1 cellular context compared by ENCODE assay signal in the genomic region with DNA sequence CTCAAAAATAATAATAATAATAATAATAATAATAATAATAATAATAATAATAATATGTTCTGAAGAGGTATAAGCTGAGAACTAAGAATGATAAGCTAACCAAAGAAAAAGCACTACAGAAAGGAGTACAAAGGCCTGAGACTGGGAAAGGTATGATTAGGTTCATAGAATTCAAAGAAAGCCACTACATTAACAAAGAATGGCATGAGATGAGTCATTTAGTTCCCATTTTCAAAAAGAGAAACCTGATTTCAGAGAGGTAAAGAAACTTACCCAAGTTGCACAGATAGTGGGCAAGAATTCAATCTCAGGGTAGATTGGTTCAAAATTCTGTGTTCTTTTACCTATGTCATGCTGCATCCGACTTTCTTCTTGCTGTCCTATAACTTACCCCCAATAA.
TF ChIP-seq lines count a peak whose summit lies in the region.

No MANE protein-coding gene starts in this region.

TF ChIP-seq in WTC11, 78 proteins besides CTCF, POLR2A, EP300 and RAD21 (continued from another document):
- TF ChIP-seq, protein P1, sequence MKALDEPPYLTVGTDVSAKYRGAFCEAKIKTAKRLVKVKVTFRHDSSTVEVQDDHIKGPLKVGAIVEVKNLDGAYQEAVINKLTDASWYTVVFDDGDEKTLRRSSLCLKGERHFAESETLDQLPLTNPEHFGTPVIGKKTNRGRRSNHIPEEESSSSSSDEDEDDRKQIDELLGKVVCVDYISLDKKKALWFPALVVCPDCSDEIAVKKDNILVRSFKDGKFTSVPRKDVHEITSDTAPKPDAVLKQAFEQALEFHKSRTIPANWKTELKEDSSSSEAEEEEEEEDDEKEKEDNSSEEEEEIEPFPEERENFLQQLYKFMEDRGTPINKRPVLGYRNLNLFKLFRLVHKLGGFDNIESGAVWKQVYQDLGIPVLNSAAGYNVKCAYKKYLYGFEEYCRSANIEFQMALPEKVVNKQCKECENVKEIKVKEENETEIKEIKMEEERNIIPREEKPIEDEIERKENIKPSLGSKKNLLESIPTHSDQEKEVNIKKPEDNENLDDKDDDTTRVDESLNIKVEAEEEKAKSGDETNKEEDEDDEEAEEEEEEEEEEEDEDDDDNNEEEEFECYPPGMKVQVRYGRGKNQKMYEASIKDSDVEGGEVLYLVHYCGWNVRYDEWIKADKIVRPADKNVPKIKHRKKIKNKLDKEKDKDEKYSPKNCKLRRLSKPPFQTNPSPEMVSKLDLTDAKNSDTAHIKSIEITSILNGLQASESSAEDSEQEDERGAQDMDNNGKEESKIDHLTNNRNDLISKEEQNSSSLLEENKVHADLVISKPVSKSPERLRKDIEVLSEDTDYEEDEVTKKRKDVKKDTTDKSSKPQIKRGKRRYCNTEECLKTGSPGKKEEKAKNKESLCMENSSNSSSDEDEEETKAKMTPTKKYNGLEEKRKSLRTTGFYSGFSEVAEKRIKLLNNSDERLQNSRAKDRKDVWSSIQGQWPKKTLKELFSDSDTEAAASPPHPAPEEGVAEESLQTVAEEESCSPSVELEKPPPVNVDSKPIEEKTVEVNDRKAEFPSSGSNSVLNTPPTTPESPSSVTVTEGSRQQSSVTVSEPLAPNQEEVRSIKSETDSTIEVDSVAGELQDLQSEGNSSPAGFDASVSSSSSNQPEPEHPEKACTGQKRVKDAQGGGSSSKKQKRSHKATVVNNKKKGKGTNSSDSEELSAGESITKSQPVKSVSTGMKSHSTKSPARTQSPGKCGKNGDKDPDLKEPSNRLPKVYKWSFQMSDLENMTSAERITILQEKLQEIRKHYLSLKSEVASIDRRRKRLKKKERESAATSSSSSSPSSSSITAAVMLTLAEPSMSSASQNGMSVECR (CRISPR knock-in tag; IDR thresholded peaks at IDR 0.05; ENCODE audit: borderline replicate concordance) = no peak
- 0 out of 2 replicates have a peak, but pooled peaks have one; percentile 40 for TF ChIP-seq HMGA2 (CRISPR knock-in tag; IDR thresholded peaks at IDR 0.05)
TF ChIP-seq in WTC11: peak in this region for 1.
